Comparison of ENCODE assay signal across 1 cellular context in the genomic region with DNA sequence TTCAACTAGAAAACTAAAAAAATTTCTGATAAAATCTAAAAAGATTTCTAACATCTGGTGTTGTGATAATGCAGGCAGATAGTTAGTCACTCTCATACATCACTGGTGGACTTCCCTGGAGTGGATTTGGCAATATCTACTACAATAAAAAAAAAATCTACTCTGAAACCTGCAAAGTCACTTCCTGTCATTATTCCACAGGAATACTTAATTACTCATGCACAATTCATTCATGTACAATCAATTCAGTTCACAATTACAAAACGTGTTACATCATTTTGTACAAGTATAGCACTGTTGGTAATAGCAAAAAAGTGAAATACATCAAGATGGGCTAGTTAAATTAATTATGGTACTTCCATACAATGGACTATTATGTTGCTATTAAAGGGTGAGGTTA.
TF ChIP-seq lines count a peak whose summit lies in the region.

No MANE protein-coding gene starts in this region.

TF ChIP-seq in SK-N-SH, 30 proteins besides CTCF, POLR2A, EP300 and RAD21 (continued from another document):
- TF ChIP-seq, protein P1, sequence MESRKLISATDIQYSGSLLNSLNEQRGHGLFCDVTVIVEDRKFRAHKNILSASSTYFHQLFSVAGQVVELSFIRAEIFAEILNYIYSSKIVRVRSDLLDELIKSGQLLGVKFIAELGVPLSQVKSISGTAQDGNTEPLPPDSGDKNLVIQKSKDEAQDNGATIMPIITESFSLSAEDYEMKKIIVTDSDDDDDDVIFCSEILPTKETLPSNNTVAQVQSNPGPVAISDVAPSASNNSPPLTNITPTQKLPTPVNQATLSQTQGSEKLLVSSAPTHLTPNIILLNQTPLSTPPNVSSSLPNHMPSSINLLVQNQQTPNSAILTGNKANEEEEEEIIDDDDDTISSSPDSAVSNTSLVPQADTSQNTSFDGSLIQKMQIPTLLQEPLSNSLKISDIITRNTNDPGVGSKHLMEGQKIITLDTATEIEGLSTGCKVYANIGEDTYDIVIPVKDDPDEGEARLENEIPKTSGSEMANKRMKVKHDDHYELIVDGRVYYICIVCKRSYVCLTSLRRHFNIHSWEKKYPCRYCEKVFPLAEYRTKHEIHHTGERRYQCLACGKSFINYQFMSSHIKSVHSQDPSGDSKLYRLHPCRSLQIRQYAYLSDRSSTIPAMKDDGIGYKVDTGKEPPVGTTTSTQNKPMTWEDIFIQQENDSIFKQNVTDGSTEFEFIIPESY (IDR thresholded peaks at IDR 0.05; ENCODE audit: borderline replicate concordance, low read depth), result no peak
- no peak for TF ChIP-seq GABPA (IDR thresholded peaks at IDR 0.05; ENCODE audit: low read depth)
- TF ChIP-seq POLR2AphosphoS5 (IDR thresholded peaks at IDR 0.05; ENCODE audit: low read depth, low read length), result no peak
- TF ChIP-seq FOSL2 (IDR thresholded peaks at IDR 0.05; ENCODE audit: borderline replicate concordance, low read depth), result no peak
- peak; percentile 83 for TF ChIP-seq TCF12 (IDR thresholded peaks at IDR 0.05)
- TF ChIP-seq, protein P2, sequence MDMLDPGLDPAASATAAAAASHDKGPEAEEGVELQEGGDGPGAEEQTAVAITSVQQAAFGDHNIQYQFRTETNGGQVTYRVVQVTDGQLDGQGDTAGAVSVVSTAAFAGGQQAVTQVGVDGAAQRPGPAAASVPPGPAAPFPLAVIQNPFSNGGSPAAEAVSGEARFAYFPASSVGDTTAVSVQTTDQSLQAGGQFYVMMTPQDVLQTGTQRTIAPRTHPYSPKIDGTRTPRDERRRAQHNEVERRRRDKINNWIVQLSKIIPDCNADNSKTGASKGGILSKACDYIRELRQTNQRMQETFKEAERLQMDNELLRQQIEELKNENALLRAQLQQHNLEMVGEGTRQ (IDR thresholded peaks at IDR 0.05; ENCODE audit: borderline replicate concordance, low read depth, low read length), result no peak
- TF ChIP-seq, protein P3, sequence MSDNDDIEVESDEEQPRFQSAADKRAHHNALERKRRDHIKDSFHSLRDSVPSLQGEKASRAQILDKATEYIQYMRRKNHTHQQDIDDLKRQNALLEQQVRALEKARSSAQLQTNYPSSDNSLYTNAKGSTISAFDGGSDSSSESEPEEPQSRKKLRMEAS (IDR thresholded peaks at IDR 0.05; ENCODE audit: low read depth), result no peak
- TF ChIP-seq JUND (IDR thresholded peaks at IDR 0.05), result peak; percentile 33; the same call in 1 of the 2 replicates
- no peak for TF ChIP-seq GATA2 (CRISPR knock-in tag; IDR thresholded peaks at IDR 0.05)
- TF ChIP-seq ELF1 (IDR thresholded peaks at IDR 0.05), result no peak
- TF ChIP-seq YY1 (IDR thresholded peaks at IDR 0.05; ENCODE audit: low read depth), result no peak
- no peak for TF ChIP-seq MXI1 (IDR thresholded peaks at IDR 0.05; ENCODE audit: low read depth, low read length)
- TF ChIP-seq FOXJ3 (CRISPR knock-in tag; IDR thresholded peaks at IDR 0.05), result no peak
- TF ChIP-seq SMC3 (IDR thresholded peaks at IDR 0.05; ENCODE audit: low read depth, low read length), result no peak
- TF ChIP-seq RFX5 (IDR thresholded peaks at IDR 0.05; ENCODE audit: low read length), result no peak
- no peak for TF ChIP-seq RCOR1 (IDR thresholded peaks at IDR 0.05; ENCODE audit: low read length)
- TF ChIP-seq CHD2 (IDR thresholded peaks at IDR 0.05; ENCODE audit: low read length, partially characterized antibody), result no peak
- TF ChIP-seq, protein P4, sequence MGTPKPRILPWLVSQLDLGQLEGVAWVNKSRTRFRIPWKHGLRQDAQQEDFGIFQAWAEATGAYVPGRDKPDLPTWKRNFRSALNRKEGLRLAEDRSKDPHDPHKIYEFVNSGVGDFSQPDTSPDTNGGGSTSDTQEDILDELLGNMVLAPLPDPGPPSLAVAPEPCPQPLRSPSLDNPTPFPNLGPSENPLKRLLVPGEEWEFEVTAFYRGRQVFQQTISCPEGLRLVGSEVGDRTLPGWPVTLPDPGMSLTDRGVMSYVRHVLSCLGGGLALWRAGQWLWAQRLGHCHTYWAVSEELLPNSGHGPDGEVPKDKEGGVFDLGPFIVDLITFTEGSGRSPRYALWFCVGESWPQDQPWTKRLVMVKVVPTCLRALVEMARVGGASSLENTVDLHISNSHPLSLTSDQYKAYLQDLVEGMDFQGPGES (IDR thresholded peaks at IDR 0.05; ENCODE audit: low read depth, low read length), result no peak
- no peak for TF ChIP-seq EZH2phosphoT487 (IDR thresholded peaks at IDR 0.05; ENCODE audit: borderline replicate concordance, low read depth)
- TF ChIP-seq, protein P5, sequence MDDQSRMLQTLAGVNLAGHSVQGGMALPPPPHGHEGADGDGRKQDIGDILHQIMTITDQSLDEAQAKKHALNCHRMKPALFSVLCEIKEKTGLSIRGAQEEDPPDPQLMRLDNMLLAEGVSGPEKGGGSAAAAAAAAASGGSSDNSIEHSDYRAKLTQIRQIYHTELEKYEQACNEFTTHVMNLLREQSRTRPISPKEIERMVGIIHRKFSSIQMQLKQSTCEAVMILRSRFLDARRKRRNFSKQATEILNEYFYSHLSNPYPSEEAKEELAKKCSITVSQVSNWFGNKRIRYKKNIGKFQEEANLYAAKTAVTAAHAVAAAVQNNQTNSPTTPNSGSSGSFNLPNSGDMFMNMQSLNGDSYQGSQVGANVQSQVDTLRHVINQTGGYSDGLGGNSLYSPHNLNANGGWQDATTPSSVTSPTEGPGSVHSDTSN (IDR thresholded peaks at IDR 0.05), result peak; percentile 76
- no peak for TF ChIP-seq FOXM1 (IDR thresholded peaks at IDR 0.05; ENCODE audit: low read depth)
- no peak for TF ChIP-seq SIN3A (IDR thresholded peaks at IDR 0.05; ENCODE audit: borderline replicate concordance, low read depth, low read length)
- TF ChIP-seq MEF2A (IDR thresholded peaks at IDR 0.05; ENCODE audit: borderline replicate concordance, low read depth), result 0 out of 2 replicates have a peak, but pooled peaks have one; percentile 16
- TF ChIP-seq, protein P6, sequence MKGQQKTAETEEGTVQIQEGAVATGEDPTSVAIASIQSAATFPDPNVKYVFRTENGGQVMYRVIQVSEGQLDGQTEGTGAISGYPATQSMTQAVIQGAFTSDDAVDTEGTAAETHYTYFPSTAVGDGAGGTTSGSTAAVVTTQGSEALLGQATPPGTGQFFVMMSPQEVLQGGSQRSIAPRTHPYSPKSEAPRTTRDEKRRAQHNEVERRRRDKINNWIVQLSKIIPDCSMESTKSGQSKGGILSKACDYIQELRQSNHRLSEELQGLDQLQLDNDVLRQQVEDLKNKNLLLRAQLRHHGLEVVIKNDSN (IDR thresholded peaks at IDR 0.05; ENCODE audit: borderline replicate concordance, low read depth), result no peak
- TF ChIP-seq TEAD4 (IDR thresholded peaks at IDR 0.05; ENCODE audit: borderline replicate concordance, insufficient read depth), result peak; percentile 18; the same call in 1 of the 2 replicates
- no peak for TF ChIP-seq NRF1 (IDR thresholded peaks at IDR 0.05; ENCODE audit: low read depth, low read length)
- no peak for TF ChIP-seq TAF1 (IDR thresholded peaks at IDR 0.05; ENCODE audit: borderline replicate concordance, low read depth, low read length)
